Comparison of ENCODE assay signal across 1 cellular context in the genomic region with DNA sequence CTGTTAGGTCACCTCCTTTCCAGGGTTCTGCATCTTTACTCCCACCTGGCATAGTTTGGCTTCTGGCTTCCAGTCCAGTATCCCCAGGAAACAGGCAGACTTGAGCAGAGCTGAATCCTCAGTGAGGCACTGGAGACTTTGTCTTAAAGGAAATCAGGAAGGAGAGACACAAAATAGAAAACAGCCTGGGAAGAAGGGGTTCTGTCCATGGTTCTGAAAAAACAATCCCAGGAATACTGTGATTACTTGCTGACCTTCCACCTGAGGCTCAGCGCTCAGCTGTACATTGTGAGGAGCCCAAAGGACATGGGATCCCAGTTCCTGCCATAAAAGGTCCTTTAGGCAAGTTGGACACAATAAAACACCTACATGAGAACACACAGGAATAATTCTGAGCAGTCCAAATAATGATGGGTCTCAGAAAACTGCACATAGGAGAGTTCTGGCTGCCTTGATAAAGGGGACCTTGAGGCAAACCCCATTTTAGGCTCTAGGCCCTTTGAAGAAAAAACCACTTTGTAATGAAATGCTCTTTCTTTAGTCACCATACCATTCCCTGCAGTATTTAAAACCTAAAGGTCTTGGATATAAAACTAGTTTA.
TF ChIP-seq lines count a peak whose summit lies in the region.

No MANE protein-coding gene starts in this region.

TF ChIP-seq in HepG2, 621 proteins besides CTCF, POLR2A, EP300 and RAD21 (continued from another document):
- TF ChIP-seq, protein P1, sequence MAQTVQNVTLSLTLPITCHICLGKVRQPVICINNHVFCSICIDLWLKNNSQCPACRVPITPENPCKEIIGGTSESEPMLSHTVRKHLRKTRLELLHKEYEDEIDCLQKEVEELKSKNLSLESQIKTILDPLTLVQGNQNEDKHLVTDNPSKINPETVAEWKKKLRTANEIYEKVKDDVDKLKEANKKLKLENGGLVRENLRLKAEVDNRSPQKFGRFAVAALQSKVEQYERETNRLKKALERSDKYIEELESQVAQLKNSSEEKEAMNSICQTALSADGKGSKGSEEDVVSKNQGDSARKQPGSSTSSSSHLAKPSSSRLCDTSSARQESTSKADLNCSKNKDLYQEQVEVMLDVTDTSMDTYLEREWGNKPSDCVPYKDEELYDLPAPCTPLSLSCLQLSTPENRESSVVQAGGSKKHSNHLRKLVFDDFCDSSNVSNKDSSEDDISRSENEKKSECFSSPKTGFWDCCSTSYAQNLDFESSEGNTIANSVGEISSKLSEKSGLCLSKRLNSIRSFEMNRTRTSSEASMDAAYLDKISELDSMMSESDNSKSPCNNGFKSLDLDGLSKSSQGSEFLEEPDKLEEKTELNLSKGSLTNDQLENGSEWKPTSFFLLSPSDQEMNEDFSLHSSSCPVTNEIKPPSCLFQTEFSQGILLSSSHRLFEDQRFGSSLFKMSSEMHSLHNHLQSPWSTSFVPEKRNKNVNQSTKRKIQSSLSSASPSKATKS (CRISPR knock-in tag; IDR thresholded peaks at IDR 0.05): no peak
- TF ChIP-seq, protein P2, sequence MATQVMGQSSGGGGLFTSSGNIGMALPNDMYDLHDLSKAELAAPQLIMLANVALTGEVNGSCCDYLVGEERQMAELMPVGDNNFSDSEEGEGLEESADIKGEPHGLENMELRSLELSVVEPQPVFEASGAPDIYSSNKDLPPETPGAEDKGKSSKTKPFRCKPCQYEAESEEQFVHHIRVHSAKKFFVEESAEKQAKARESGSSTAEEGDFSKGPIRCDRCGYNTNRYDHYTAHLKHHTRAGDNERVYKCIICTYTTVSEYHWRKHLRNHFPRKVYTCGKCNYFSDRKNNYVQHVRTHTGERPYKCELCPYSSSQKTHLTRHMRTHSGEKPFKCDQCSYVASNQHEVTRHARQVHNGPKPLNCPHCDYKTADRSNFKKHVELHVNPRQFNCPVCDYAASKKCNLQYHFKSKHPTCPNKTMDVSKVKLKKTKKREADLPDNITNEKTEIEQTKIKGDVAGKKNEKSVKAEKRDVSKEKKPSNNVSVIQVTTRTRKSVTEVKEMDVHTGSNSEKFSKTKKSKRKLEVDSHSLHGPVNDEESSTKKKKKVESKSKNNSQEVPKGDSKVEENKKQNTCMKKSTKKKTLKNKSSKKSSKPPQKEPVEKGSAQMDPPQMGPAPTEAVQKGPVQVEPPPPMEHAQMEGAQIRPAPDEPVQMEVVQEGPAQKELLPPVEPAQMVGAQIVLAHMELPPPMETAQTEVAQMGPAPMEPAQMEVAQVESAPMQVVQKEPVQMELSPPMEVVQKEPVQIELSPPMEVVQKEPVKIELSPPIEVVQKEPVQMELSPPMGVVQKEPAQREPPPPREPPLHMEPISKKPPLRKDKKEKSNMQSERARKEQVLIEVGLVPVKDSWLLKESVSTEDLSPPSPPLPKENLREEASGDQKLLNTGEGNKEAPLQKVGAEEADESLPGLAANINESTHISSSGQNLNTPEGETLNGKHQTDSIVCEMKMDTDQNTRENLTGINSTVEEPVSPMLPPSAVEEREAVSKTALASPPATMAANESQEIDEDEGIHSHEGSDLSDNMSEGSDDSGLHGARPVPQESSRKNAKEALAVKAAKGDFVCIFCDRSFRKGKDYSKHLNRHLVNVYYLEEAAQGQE (IDR thresholded peaks at IDR 0.05; ENCODE audit: borderline replicate concordance in 1 of 2, low read depth in 1 of 2, low read length in 2 of 2): peak; percentile 63 to 96
- 0 out of 2 replicates have a peak, but pooled peaks have one; percentile 37 for TF ChIP-seq ZSCAN9 (CRISPR knock-in tag; IDR thresholded peaks at IDR 0.05; ENCODE audit: borderline replicate concordance)
